Comparison of ENCODE assay signal across 19 cellular contexts in genomic region chr9:83669067-83669466, GRCh38.
"Had no signal": no experiment of that assay in that cellular context is flagged by ENCODE, and none has a peak within 500 bp of the region (broad histone marks: within the 10 kb centered on the region; RNA-seq: fewer than 3 reads in every experiment).

No MANE protein-coding gene starts in this region.

- H3K4me3 ChIP-seq: SJSA1 had no signal

- H3K4me2 ChIP-seq: KMS-11 had no signal

- H3K4me1 ChIP-seq: SJSA1 had no signal

- DNase-seq: activated CD4-positive, alpha-beta T cell treated with anti-CD3 and anti-CD28 coated beads for 48 hours; activated CD4-positive, alpha-beta T cell treated with anti-CD3 and anti-CD28 coated beads, Interleukin-2, amount 50 U/mL, for 4 hours; activated CD4-positive, CD25-positive, alpha-beta regulatory T cell treated with anti-CD3 and anti-CD28 coated beads, Interleukin-2, amount 50 U/mL, for 72 hours; activated CD8-positive, alpha-beta memory T cell treated with anti-CD3 and anti-CD28 coated beads, Interleukin-2, amount 50 U/mL, for 48 hours; activated CD8-positive, alpha-beta T cell treated with anti-CD3 and anti-CD28 coated beads, Interleukin-2, amount 10 ng/mL, durations not matched to agents 7 days and 5 days; activated effector memory CD4-positive, alpha-beta T cell treated with Interleukin-2 at 50 U/mL for 16 hours; activated naive CD4-positive, alpha-beta T cell; activated T-cell treated with anti-CD3 and anti-CD28 coated beads, Interleukin-2, amount 50 U/mL, for 1 hour; anterior cingulate cortex; NCI-H1092 treated with DMSO at 0.1 percent for 48 hours; NCI-H1436 treated with DMSO at 0.1 percent for 48 hours; NCI-H187; NCI-H2081; NCI-H510A treated with DMSO at 0.1 percent for 48 hours; NCI-H69; SHP77 had no signal

- H3K27ac ChIP-seq: KMS-11, SJSA1 had no signal

- H3K27me3 ChIP-seq: SJSA1 had no signal

- H3K9me3 ChIP-seq: SJSA1 had no signal

- ATAC-seq: activated CD8-positive, alpha-beta T cell treated with anti-CD3 and anti-CD28 coated beads, Interleukin-2, amount 10 ng/mL, durations not matched to agents 7 days and 5 days; WTC11 had no signal

- H3K9ac ChIP-seq: KMS-11 had no signal
